11 cellular contexts compared by ENCODE assay signal in genomic region chr14:21382095-21382494, GRCh38. TPM values are rescaled to one million over a fixed set of nuclear protein-coding genes. Genes with fewer than 3 reads are reported as not detected.
DNase-seq lines count a peak whose midpoint lies in the region; ATAC-seq, FAIRE-seq and TF ChIP-seq lines count a peak whose summit lies in the region.
"Had no signal": no experiment of that assay in that cellular context is flagged by ENCODE, and none has a peak within 500 bp of the region (broad histone marks: within the 10 kb centered on the region; RNA-seq: fewer than 3 reads in every experiment).

No MANE protein-coding gene starts in this region.

- POLR2A ChIA-PET in PC-3 (lab: Charles Lee; ENCODE audit: unreplicated experiment): no interaction called here
- POLR2A ChIA-PET in H1 (lab: Charles Lee; ENCODE audit: partially characterized antibody): interaction anchor here (0.9 to 2.1 kb wide), 8 partner anchors 10 to 227 kb away, joined by 3 to 12 read pairs (median 4); partner anchors contain the start of gene SALL2

- H3K56ac ChIP-seq in H1 (replicated peaks; ENCODE audit: insufficient read length, low read depth, low read length): no peak overlapping the region

- no peak overlapping the region for H3K4ac ChIP-seq in H1 (replicated peaks; ENCODE audit: insufficient read length, low read depth, low read length)

- peaks cover 32% of the 10 kb centered on the region for H3K36me3 Mint-ChIP-seq in activated CD8-positive, alpha-beta memory T cell treated with anti-CD3 and anti-CD28 coated beads, Interleukin-2, amount 10 ng/mL, durations not matched to agents 7 days and 5 days

- TF ChIP-seq RAD21 in H1 (IDR thresholded peaks at IDR 0.05 in 1 of 2, conservative IDR thresholded peaks at IDR 0.05 in 1 of 2; ENCODE audit: low read depth in 2 of 2, low read length in 2 of 2): no peak

- H3K9ac ChIP-seq in PC-3 (ENCODE audit: low read length) (peak overlapping the region; percentile 97; the same call in 1 of the 2 replicates), H1 (replicated peaks in 1 of 4; ENCODE audit: extremely low read depth in 1 of 4, low read depth in 3 of 4, low read length in 3 of 4) (no peak overlapping the region)

- BruUV-seq in PC-3 (replicated peaks; lab: Mats Ljungman, UMichigan): no TSS peak

- no peak overlapping the region for H3K18ac ChIP-seq in H1 (ENCODE audit: extremely low read depth, low read length)

- peaks cover 3% of the 10 kb centered on the region; the same call in 1 of the 2 replicates for H3K79me1 ChIP-seq in H1 (ENCODE audit: low read depth, low read length)

- H3K9me3 ChIP-seq in PC-3 (ENCODE audit: low read length): no peaks in the 10 kb centered on the region
- H3K9me3 ChIP-seq in H1 (ENCODE audit: insufficient read depth in 2 of 2, low read depth in 1 of 2, low read length in 1 of 2): no peaks in the 10 kb centered on the region
- no peaks in the 10 kb centered on the region for H3K9me3 ChIP-seq in psoas muscle
- H3K9me3 ChIP-seq: right atrium auricular region, suprapubic skin had no signal

- no peaks in the 10 kb centered on the region for H3K9me3 Mint-ChIP-seq in activated CD8-positive, alpha-beta memory T cell treated with anti-CD3 and anti-CD28 coated beads, Interleukin-2, amount 10 ng/mL, durations not matched to agents 7 days and 5 days (ENCODE audit: low read depth)

- no peak overlapping the region for H2BK120ac ChIP-seq in H1 (replicated peaks; ENCODE audit: low read depth, low read length)

- intact Hi-C loops in PC-3 (cut with micrococcal nuclease) (loop anchor here (10.0 kb wide), 1 partner anchor 117 kb away; the partner anchor contains the start of gene HNRNPC), psoas muscle (cut with DNase I) (loop anchor here (5.0 to 10.0 kb wide), 4 partner anchors 93 to 147 kb away; partner anchors contain the start of genes RAB2B (in 2 of the 2), TOX4 (in 2 of the 2) and HNRNPC (in 1 of the 2))

- no peaks in the 10 kb centered on the region for H3K9me2 ChIP-seq in PC-3 (replicated peaks; ENCODE audit: low read length)

- H3K4me3 ChIP-seq in PC-3 (ENCODE audit: low read length): peak overlapping the region; percentile 80
- peak overlapping the region in 2 of 4 experiments; percentile 98 to 99; a peak in 3 of 8 replicates for H3K4me3 ChIP-seq in H1 (ENCODE audit: extremely low read depth in 1 of 4, insufficient read depth in 2 of 4, low read depth in 3 of 4, low read length in 4 of 4)
- H3K4me3 ChIP-seq in psoas muscle: peak overlapping the region; percentile 82
- H3K4me3 ChIP-seq: right atrium auricular region had no signal

- no peak for DNase-seq in activated CD8-positive, alpha-beta memory T cell treated with anti-CD3 and anti-CD28 coated beads, Interleukin-2, amount 10 ng/mL, durations not matched to agents 7 days and 5 days
- no peak for DNase-seq in activated CD8-positive, alpha-beta memory T cell treated with anti-CD3 and anti-CD28 coated beads, Interleukin-2, amount 50 U/mL, for 48 hours
- DNase-seq in PC-3 (no peak), H1 (ENCODE audit: low read depth in 1 of 2, low spot score in 2 of 2) (no peak), psoas muscle (no peak), AG08395 (ENCODE audit: low spot score) (no peak)
- DNase-seq: NCI-H2081 treated with DMSO at 0.1 percent for 48 hours had no signal

- no peaks in the 10 kb centered on the region for H3F3A ChIP-seq in PC-3 (ENCODE audit: low read length, unreplicated experiment)

- H2BK15ac ChIP-seq in H1 (ENCODE audit: low read length): no peak overlapping the region

- H2BK5ac ChIP-seq in H1 (ENCODE audit: low read depth, low read length): no peak overlapping the region

- H3K4me3 Mint-ChIP-seq in activated CD8-positive, alpha-beta memory T cell treated with anti-CD3 and anti-CD28 coated beads, Interleukin-2, amount 10 ng/mL, durations not matched to agents 7 days and 5 days: peak overlapping the region; percentile 92

- peaks cover 68% of the 10 kb centered on the region for H3K79me2 ChIP-seq in PC-3 (ENCODE audit: low read length)
- peaks cover 18 to 67% of the 10 kb centered on the region in 2 experiments for H3K79me2 ChIP-seq in H1 (ENCODE audit: control insufficient read depth in 1 of 2, insufficient read depth in 2 of 2, low read length in 2 of 2)

- H4K20me1 ChIP-seq in PC-3 (ENCODE audit: low read length) (peaks cover 28% of the 10 kb centered on the region), H1 (replicated peaks in 1 of 2; ENCODE audit: control insufficient read depth in 1 of 2, insufficient read depth in 2 of 2, low read length in 2 of 2) (peaks cover 3 to 7% of the 10 kb centered on the region in 2 experiments)

- peaks cover 14% of the 10 kb centered on the region for H3K4me1 ChIP-seq in PC-3 (ENCODE audit: insufficient read depth, low read length)
- H3K4me1 ChIP-seq in H1 (replicated peaks in 1 of 4; ENCODE audit: control insufficient read depth in 3 of 4, insufficient read depth in 4 of 4, low read length in 3 of 4): peaks cover 0 to 3% (median 0%) of the 10 kb centered on the region in 4 experiments; a peak in 3 of 7 replicates
- H3K4me1 ChIP-seq in psoas muscle: peaks cover 25% of the 10 kb centered on the region

- ATAC-seq in activated CD8-positive, alpha-beta memory T cell treated with anti-CD3 and anti-CD28 coated beads, Interleukin-2, amount 10 ng/mL, durations not matched to agents 7 days and 5 days: no peak
- ATAC-seq in PC-3 (no peak), psoas muscle (no peak), GM21619 (IDR thresholded peaks at IDR 0.05; ENCODE audit: unreplicated experiment) (no peak), HG02678 (IDR thresholded peaks at IDR 0.05; ENCODE audit: unreplicated experiment) (no peak)

- no peak for TF ChIP-seq EP300 in H1 (IDR thresholded peaks at IDR 0.05; ENCODE audit: borderline replicate concordance in 1 of 2, low read depth in 2 of 2, low read length in 2 of 2)

- H3K4me1 Mint-ChIP-seq in activated CD8-positive, alpha-beta memory T cell treated with anti-CD3 and anti-CD28 coated beads, Interleukin-2, amount 10 ng/mL, durations not matched to agents 7 days and 5 days: peaks cover 47% of the 10 kb centered on the region

- H3K4me2 ChIP-seq in PC-3 (ENCODE audit: low read length) (peak overlapping the region; percentile 86), H1 (ENCODE audit: insufficient read depth in 1 of 2, low read depth in 2 of 2, low read length in 2 of 2) (peak overlapping the region; percentile 38 to 96; a peak in 2 of 4 replicates)

- no peak overlapping the region for H4K8ac ChIP-seq in H1 (ENCODE audit: extremely low read depth, insufficient read depth, low read length)

- TF ChIP-seq POLR2A in H1 (IDR thresholded peaks at IDR 0.05; ENCODE audit: control extremely low read depth in 1 of 2, low read depth in 2 of 2, low read length in 2 of 2): no peak

- H4K91ac ChIP-seq in H1 (replicated peaks; ENCODE audit: insufficient read length, low read length): no peak overlapping the region

- H3K27me3 ChIP-seq in PC-3 (ENCODE audit: low read length) (no peaks in the 10 kb centered on the region), H1 (replicated peaks in 1 of 4; ENCODE audit: control insufficient read depth in 3 of 4, extremely low read depth in 1 of 4, insufficient read depth in 3 of 4, low read length in 3 of 4) (no peaks in the 10 kb centered on the region), psoas muscle (ENCODE audit: insufficient read depth in 3 of 3, low read length in 2 of 3) (no peaks in the 10 kb centered on the region)
- H3K27me3 ChIP-seq: right atrium auricular region, suprapubic skin had no signal

- no peak overlapping the region for H3K14ac ChIP-seq in H1 (ENCODE audit: insufficient read length)

- H3K27ac ChIP-seq in PC-3 (ENCODE audit: low read length) (no peak overlapping the region), H1 (ENCODE audit: low read depth, low read length) (no peak overlapping the region), psoas muscle (no peak overlapping the region)
- H3K27ac ChIP-seq: right atrium auricular region had no signal

- TF ChIP-seq CTCF in PC-3 (conservative IDR thresholded peaks at IDR 0.05; ENCODE audit: low read depth, low read length) (no peak), H1 (IDR thresholded peaks at IDR 0.05; ENCODE audit: control extremely low read depth in 1 of 3, insufficient read depth in 1 of 3, low read depth in 1 of 3, low read length in 3 of 3) (no peak), psoas muscle (IDR thresholded peaks at IDR 0.05) (no peak)

- no peak overlapping the region for H3K23ac ChIP-seq in H1 (ENCODE audit: insufficient read length)

- H2AK5ac ChIP-seq in H1 (ENCODE audit: low read depth, low read length): no peak overlapping the region

- H3K27ac Mint-ChIP-seq in activated CD8-positive, alpha-beta memory T cell treated with anti-CD3 and anti-CD28 coated beads, Interleukin-2, amount 10 ng/mL, durations not matched to agents 7 days and 5 days: peak overlapping the region; percentile 96

- no peak overlapping the region for H4K5ac ChIP-seq in H1 (ENCODE audit: insufficient read length, low read depth, low read length)

- H2AFZ ChIP-seq in PC-3 (ENCODE audit: low read length) (no peak overlapping the region), H1 (ENCODE audit: low read length) (no peak overlapping the region)

- FAIRE-seq in H1 (lab: Jason Lieb, UNC): no peak

- no peak overlapping the region for H2BK20ac ChIP-seq in H1 (ENCODE audit: low read length)

- CTCF ChIA-PET in activated CD8-positive, alpha-beta memory T cell treated with anti-CD3 and anti-CD28 coated beads, Interleukin-2, amount 10 ng/mL, durations not matched to agents 7 days and 5 days (lab: Charles Lee): interaction anchor here (1.3 kb wide), 1 partner anchor 12 kb away, joined by 4 read pairs; no protein-coding TSS in a partner anchor
- CTCF ChIA-PET in PC-3 (lab: Charles Lee): no interaction called here
- CTCF ChIA-PET in H1 (lab: Charles Lee; ENCODE audit: partially characterized antibody): interaction anchor here (0.7 to 1.1 kb wide), 3 partner anchors 22 to 277 kb away, joined by 3 read pairs; no protein-coding TSS in a partner anchor

- H3K23me2 ChIP-seq in H1 (ENCODE audit: low read depth, low read length): peaks cover 8% of the 10 kb centered on the region; the same call in 1 of the 2 replicates

- no peaks in the 10 kb centered on the region for H3K27me3 Mint-ChIP-seq in activated CD8-positive, alpha-beta memory T cell treated with anti-CD3 and anti-CD28 coated beads, Interleukin-2, amount 10 ng/mL, durations not matched to agents 7 days and 5 days

- H3K36me3 ChIP-seq in PC-3 (ENCODE audit: low read depth, low read length): peaks cover 19% of the 10 kb centered on the region; the same call in 1 of the 2 replicates
- H3K36me3 ChIP-seq in H1 (ENCODE audit: control insufficient read depth in 2 of 4, insufficient read depth in 4 of 4, low read length in 3 of 4): peaks cover 0 to 30% (median 12%) of the 10 kb centered on the region in 4 experiments; a peak in 6 of 8 replicates
- peaks cover 0 to 27% of the 10 kb centered on the region in 2 donors for H3K36me3 ChIP-seq in psoas muscle (ENCODE audit: insufficient read depth in 1 of 2, low read depth in 1 of 2)

- no peak overlapping the region for H2BK12ac ChIP-seq in H1 (ENCODE audit: low read depth, low read length)

RNA-seq across cellular contexts. Expression of gene SUPT16H, which starts 1.7 kb away (rescaled TPM):
- total RNA-seq in activated CD8-positive, alpha-beta memory T cell treated with anti-CD3 and anti-CD28 coated beads, Interleukin-2, amount 10 ng/mL, durations not matched to agents 7 days and 5 days: 100 to 1,000 TPM; 130 to 151 TPM
- total RNA-seq in PC-3 (2014; rRNA removed) (92.6 and 102 TPM in 2 replicates), psoas muscle (10 to 100 TPM; 23.6 to 29.2 (median 26.8) TPM)
- 201 and 209 TPM in 2 replicates for total RNA-seq in H1 (2021; fragmentation: NEBNext Ultra II Directional; extraction: Animal tissue kit (Norgen Biotek cat#: 25700))
- polyA plus RNA-seq in H1 (2011; rRNA removed) (93.1 and 138 TPM in 2 replicates), psoas muscle (10 to 100 TPM; 24.8 to 42.0 (median 32.2) TPM)
- polyA plus RNA-seq in H1 (2011; cell fraction: cytosol; rRNA removed): 133 TPM
- polyA plus RNA-seq in H1 (2011; cell fraction: nucleus; rRNA removed): 101 TPM
- polyA plus RNA-seq in H1 (2012, experiment 1 of 2): 170 to 199 TPM (median 181 TPM) in 4 replicates
- 18.0 TPM for polyA plus RNA-seq in H1 (2012, experiment 2 of 2)
- 138 TPM for polyA plus RNA-seq in H1 (2013, experiment 1 of 2)
- 140 TPM for polyA plus RNA-seq in H1 (2013, experiment 2 of 2)
- polyA minus RNA-seq in H1 (2011; rRNA and poly(A)+ RNA removed): 155 and 167 TPM in 2 replicates
- 84.6 TPM for polyA minus RNA-seq in H1 (2011; cell fraction: cytosol; rRNA and poly(A)+ RNA removed)
- polyA minus RNA-seq in H1 (2011; cell fraction: nucleus; rRNA and poly(A)+ RNA removed): 119 TPM
